Comparison of ENCODE assay signal across 2 cellular contexts in genomic region chr6:33685411-33686224, GRCh38.
TF ChIP-seq lines count a peak whose summit lies in the region.

No MANE protein-coding gene starts in this region.

TF ChIP-seq in HCT116, 20 proteins besides CTCF, POLR2A, EP300 and RAD21:
- TF ChIP-seq SRF (IDR thresholded peaks at IDR 0.05; ENCODE audit: low read depth) (no peak), ZFX (IDR thresholded peaks at IDR 0.05) (0 out of 2 replicates have a peak, but pooled peaks have one; percentile 18)

TF ChIP-seq in K562, 482 proteins besides CTCF, POLR2A, EP300 and RAD21:
- TF ChIP-seq POLR3G (IDR thresholded peaks at IDR 0.05; ENCODE audit: extremely low read depth, insufficient read length, insufficient replicate concordance) = no peak
- TF ChIP-seq ZC3H4 (CRISPR knock-in tag; IDR thresholded peaks at IDR 0.05; ENCODE audit: borderline replicate concordance) = no peak
- no peak for TF ChIP-seq ZNF121 (CRISPR knock-in tag; conservative IDR thresholded peaks at IDR 0.05)
- no peak for TF ChIP-seq ZBTB9 (CRISPR knock-in tag; IDR thresholded peaks at IDR 0.05)
- no peak for TF ChIP-seq ZNF253 (CRISPR knock-in tag; conservative IDR thresholded peaks at IDR 0.05)
- no peak for TF ChIP-seq TAL1 (IDR thresholded peaks at IDR 0.05)
- TF ChIP-seq ZBTB33 (CRISPR knock-in tag; IDR thresholded peaks at IDR 0.05) = peak; percentile 53; the same call in 1 of the 2 replicates
- TF ChIP-seq POLR2G (IDR thresholded peaks at IDR 0.05; ENCODE audit: low read depth, low read length) = peak; percentile 33; the same call in 1 of the 2 replicates
- no peak for TF ChIP-seq ZNF217 (CRISPR knock-in tag; IDR thresholded peaks at IDR 0.05)
- TF ChIP-seq CREM (IDR thresholded peaks at IDR 0.05; ENCODE audit: low read depth) = no peak
- TF ChIP-seq DEAF1 (CRISPR knock-in tag; IDR thresholded peaks at IDR 0.05) = no peak
- TF ChIP-seq ZNF449 (CRISPR knock-in tag; IDR thresholded peaks at IDR 0.05) = no peak
- no peak for TF ChIP-seq U2AF1 (optimal IDR thresholded peaks at IDR 0.05; ENCODE audit: low read depth, low read length)
- TF ChIP-seq RNF219 (CRISPR knock-in tag; IDR thresholded peaks at IDR 0.05) = no peak
- TF ChIP-seq BMI1 (IDR thresholded peaks at IDR 0.05; ENCODE audit: low read length) = no peak
